7 cellular contexts compared by ENCODE assay signal in genomic region chr1:178768423-178768822, GRCh38. TPM values are rescaled to one million over a fixed set of nuclear protein-coding genes. Genes with fewer than 3 reads are reported as not detected.
DNase-seq lines count a peak whose midpoint lies in the region; ATAC-seq and TF ChIP-seq lines count a peak whose summit lies in the region.

No MANE protein-coding gene starts in this region.

- H3K9me2 ChIP-seq in DOHH2 (replicated peaks; ENCODE audit: control insufficient read depth, low read length): no peaks in the 10 kb centered on the region

- H3K4me3 ChIP-seq in DOHH2 (ENCODE audit: low read length) (no peak overlapping the region), Peyer's patch (no peak overlapping the region), dorsolateral prefrontal cortex (no peak overlapping the region), suprapubic skin (no peak overlapping the region)

- POLR2A ChIA-PET in HEK293T (lab: Yijun Ruan, JAX): no interaction called here

- no peaks in the 10 kb centered on the region for H4K20me1 ChIP-seq in DOHH2 (ENCODE audit: control insufficient read depth, insufficient read depth, low read depth, low read length)

- peak; percentile 97 for TF ChIP-seq CTCF in DOHH2 (IDR thresholded peaks at IDR 0.05; ENCODE audit: low read depth, low read length, poor library complexity, severe bottlenecking)
- TF ChIP-seq CTCF in Peyer's patch (IDR thresholded peaks at IDR 0.05): peak; percentile 9 to 65 (median 47)
- peak; percentile 52 to 86 (median 73) for TF ChIP-seq CTCF in dorsolateral prefrontal cortex (IDR thresholded peaks at IDR 0.05 in 54 of 56, conservative IDR thresholded peaks at IDR 0.05 in 2 of 56; ENCODE audit: low read depth in 1 of 56, partially characterized antibody in 56 of 56)
- peak in 1 of 2 donors; percentile 43 for TF ChIP-seq CTCF in suprapubic skin (IDR thresholded peaks at IDR 0.05)

- H3K79me2 ChIP-seq in DOHH2 (ENCODE audit: control insufficient read depth, low read length): peaks cover 100% of the 10 kb centered on the region

- intact Hi-C loops in dorsolateral prefrontal cortex (cut with DNase I): loop anchor here in 1 of 2 donors (2.0 kb wide), 1 partner anchor 234 kb away; no protein-coding TSS in a partner anchor

- H3F3A ChIP-seq in DOHH2 (ENCODE audit: control insufficient read depth, insufficient read depth): peaks cover 11% of the 10 kb centered on the region; the same call in 1 of the 2 replicates

- TF ChIP-seq POLR2A in Peyer's patch (IDR thresholded peaks at IDR 0.05): no peak
- TF ChIP-seq POLR2A in suprapubic skin (IDR thresholded peaks at IDR 0.05): no peak

- peak; percentile 56 for DNase-seq in HEK293T (ENCODE audit: extremely low spot score)
- no peak for DNase-seq in Peyer's patch
- DNase-seq in dorsolateral prefrontal cortex: no peak
- peak; percentile 9 for DNase-seq in myocyte (ENCODE audit: low read depth)
- DNase-seq in suprapubic skin (ENCODE audit: low spot score in 2 of 2): no peak

- CTCF ChIA-PET in HEK293T (lab: Yijun Ruan, JAX): interaction anchor here (0.5 to 1.3 kb wide), 3 partner anchors 13 to 246 kb away, joined by 3 to 5 read pairs (median 4); no protein-coding TSS in a partner anchor

- H3K27ac ChIP-seq in DOHH2 (ENCODE audit: low read depth, low read length): no peak overlapping the region
- no peak overlapping the region for H3K27ac ChIP-seq in Peyer's patch
- no peak overlapping the region for H3K27ac ChIP-seq in dorsolateral prefrontal cortex
- H3K27ac ChIP-seq in suprapubic skin: no peak overlapping the region

- no peak for ATAC-seq in GM19023 (IDR thresholded peaks at IDR 0.05; ENCODE audit: unreplicated experiment)

- no peaks in the 10 kb centered on the region for H3K27me3 ChIP-seq in DOHH2 (ENCODE audit: control insufficient read depth, low read length)
- no peaks in the 10 kb centered on the region for H3K27me3 ChIP-seq in Peyer's patch
- H3K27me3 ChIP-seq in dorsolateral prefrontal cortex: no peaks in the 10 kb centered on the region
- H3K27me3 ChIP-seq in suprapubic skin: no peaks in the 10 kb centered on the region

- peaks cover 13% of the 10 kb centered on the region for H3K9me3 ChIP-seq in DOHH2 (ENCODE audit: control insufficient read depth, insufficient read depth, low read length)
- H3K9me3 ChIP-seq in Peyer's patch: peaks cover 0 to 13% (median 4%) of the 10 kb centered on the region in 4 donors
- peaks cover 14% of the 10 kb centered on the region for H3K9me3 ChIP-seq in suprapubic skin

- WGBS in suprapubic skin: 71% methylated on average over 4 of the region's 4 CpGs

- no peak for TF ChIP-seq EP300 in suprapubic skin (IDR thresholded peaks at IDR 0.05)

- H3K4me2 ChIP-seq in DOHH2 (ENCODE audit: low read length): no peak overlapping the region

- no peaks in the 10 kb centered on the region for H3K4me1 ChIP-seq in DOHH2 (ENCODE audit: control insufficient read depth, low read length)
- peaks cover 0 to 5% (median 0%) of the 10 kb centered on the region in 4 donors for H3K4me1 ChIP-seq in Peyer's patch
- H3K4me1 ChIP-seq in suprapubic skin: no peaks in the 10 kb centered on the region

- H3K36me3 ChIP-seq in DOHH2 (ENCODE audit: control insufficient read depth, low read length) (peaks cover 65% of the 10 kb centered on the region), Peyer's patch (no peaks in the 10 kb centered on the region), suprapubic skin (no peaks in the 10 kb centered on the region)

TF ChIP-seq in HEK293T, 16 proteins besides CTCF, POLR2A, EP300 and RAD21:
- TF ChIP-seq L3MBTL2 (conservative IDR thresholded peaks at IDR 0.05) (no peak), TARDBP (IDR thresholded peaks at IDR 0.05) (no peak), LEF1 (IDR thresholded peaks at IDR 0.05; ENCODE audit: borderline replicate concordance) (no peak), ZNF384 (IDR thresholded peaks at IDR 0.05) (no peak), BHLHE40 (IDR thresholded peaks at IDR 0.05; ENCODE audit: borderline replicate concordance) (no peak), ARNT (IDR thresholded peaks at IDR 0.05) (no peak), SP1 (IDR thresholded peaks at IDR 0.05) (no peak), ELF4 (IDR thresholded peaks at IDR 0.05) (no peak), SUZ12 (IDR thresholded peaks at IDR 0.05) (no peak), NFRKB (IDR thresholded peaks at IDR 0.05) (no peak), FOXK2 (IDR thresholded peaks at IDR 0.05) (no peak), CTBP1 (IDR thresholded peaks at IDR 0.05; ENCODE audit: borderline replicate concordance) (no peak), FOXM1 (IDR thresholded peaks at IDR 0.05; ENCODE audit: borderline replicate concordance) (no peak), FOXA1 (IDR thresholded peaks at IDR 0.05) (no peak), HDGF (IDR thresholded peaks at IDR 0.05; ENCODE audit: borderline replicate concordance) (no peak), PKNOX1 (IDR thresholded peaks at IDR 0.05) (no peak)
TF ChIP-seq in HEK293T: peak in this region for 0.

RNA-seq across cellular contexts. Expression of gene RALGPS2, which starts 43.4 kb away (rescaled TPM):
- total RNA-seq in Peyer's patch (100 to 1,000 TPM in 1 of 4 donors, 10 to 100 TPM in 3; 25.8 to 102 (median 40.6) TPM), dorsolateral prefrontal cortex (10 to 100 TPM in 115 of 120 experiments, 1 to 10 TPM in 5; 6.9 to 25.1 (median 15.1) TPM), myocyte (43.1 and 44.0 TPM in 2 replicates), suprapubic skin (10 to 100 TPM; 16.3 to 47.4 (median 27.8) TPM)
- 5.6 TPM for polyA plus RNA-seq in myocyte (2012)

Comparison
In these comparisons a context has a peak if more than half of its experiments do, and no peak if none do; other contexts are left out.
1. DNase-seq: peak in HEK293T (single experiment) and myocyte (single experiment); none in Peyer's patch (0 of 3), dorsolateral prefrontal cortex (0 of 10) and suprapubic skin (0 of 2).